1 cellular context compared by ENCODE assay signal in the genomic region with DNA sequence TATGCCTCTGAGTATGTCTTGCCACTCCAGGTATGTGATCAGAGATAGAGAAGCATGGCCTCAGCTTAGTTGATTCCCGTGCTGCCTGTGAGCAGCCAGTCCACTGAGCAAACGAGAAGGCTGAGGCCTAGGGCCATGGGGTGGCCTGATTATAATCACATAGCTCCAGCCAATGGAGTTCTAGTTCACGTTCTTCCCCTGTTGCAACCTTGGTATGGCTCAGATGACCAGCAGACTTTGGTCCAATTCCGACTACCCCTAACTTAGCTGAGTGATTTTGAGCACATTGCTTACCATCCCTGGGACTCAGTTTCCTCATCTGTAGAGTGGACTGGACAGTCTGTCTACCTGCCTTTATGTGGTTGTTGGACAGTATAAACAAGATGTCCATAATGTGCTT.
TF ChIP-seq lines count a peak whose summit lies in the region.

No MANE protein-coding gene starts in this region.

TF ChIP-seq in IMR-90, 13 proteins besides CTCF, POLR2A, EP300 and RAD21 (continued from another document):
- TF ChIP-seq, protein P1, sequence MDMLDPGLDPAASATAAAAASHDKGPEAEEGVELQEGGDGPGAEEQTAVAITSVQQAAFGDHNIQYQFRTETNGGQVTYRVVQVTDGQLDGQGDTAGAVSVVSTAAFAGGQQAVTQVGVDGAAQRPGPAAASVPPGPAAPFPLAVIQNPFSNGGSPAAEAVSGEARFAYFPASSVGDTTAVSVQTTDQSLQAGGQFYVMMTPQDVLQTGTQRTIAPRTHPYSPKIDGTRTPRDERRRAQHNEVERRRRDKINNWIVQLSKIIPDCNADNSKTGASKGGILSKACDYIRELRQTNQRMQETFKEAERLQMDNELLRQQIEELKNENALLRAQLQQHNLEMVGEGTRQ (IDR thresholded peaks at IDR 0.05; ENCODE audit: low read depth, low read length) = no peak
- TF ChIP-seq, protein P2, sequence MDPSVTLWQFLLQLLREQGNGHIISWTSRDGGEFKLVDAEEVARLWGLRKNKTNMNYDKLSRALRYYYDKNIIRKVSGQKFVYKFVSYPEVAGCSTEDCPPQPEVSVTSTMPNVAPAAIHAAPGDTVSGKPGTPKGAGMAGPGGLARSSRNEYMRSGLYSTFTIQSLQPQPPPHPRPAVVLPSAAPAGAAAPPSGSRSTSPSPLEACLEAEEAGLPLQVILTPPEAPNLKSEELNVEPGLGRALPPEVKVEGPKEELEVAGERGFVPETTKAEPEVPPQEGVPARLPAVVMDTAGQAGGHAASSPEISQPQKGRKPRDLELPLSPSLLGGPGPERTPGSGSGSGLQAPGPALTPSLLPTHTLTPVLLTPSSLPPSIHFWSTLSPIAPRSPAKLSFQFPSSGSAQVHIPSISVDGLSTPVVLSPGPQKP (IDR thresholded peaks at IDR 0.05; ENCODE audit: borderline replicate concordance, low read depth, low read length) = no peak
- no peak for TF ChIP-seq BHLHE40 (IDR thresholded peaks at IDR 0.05; ENCODE audit: low read depth, low read length)
